ENCODE assay signal across 26 cellular contexts in the genomic region with DNA sequence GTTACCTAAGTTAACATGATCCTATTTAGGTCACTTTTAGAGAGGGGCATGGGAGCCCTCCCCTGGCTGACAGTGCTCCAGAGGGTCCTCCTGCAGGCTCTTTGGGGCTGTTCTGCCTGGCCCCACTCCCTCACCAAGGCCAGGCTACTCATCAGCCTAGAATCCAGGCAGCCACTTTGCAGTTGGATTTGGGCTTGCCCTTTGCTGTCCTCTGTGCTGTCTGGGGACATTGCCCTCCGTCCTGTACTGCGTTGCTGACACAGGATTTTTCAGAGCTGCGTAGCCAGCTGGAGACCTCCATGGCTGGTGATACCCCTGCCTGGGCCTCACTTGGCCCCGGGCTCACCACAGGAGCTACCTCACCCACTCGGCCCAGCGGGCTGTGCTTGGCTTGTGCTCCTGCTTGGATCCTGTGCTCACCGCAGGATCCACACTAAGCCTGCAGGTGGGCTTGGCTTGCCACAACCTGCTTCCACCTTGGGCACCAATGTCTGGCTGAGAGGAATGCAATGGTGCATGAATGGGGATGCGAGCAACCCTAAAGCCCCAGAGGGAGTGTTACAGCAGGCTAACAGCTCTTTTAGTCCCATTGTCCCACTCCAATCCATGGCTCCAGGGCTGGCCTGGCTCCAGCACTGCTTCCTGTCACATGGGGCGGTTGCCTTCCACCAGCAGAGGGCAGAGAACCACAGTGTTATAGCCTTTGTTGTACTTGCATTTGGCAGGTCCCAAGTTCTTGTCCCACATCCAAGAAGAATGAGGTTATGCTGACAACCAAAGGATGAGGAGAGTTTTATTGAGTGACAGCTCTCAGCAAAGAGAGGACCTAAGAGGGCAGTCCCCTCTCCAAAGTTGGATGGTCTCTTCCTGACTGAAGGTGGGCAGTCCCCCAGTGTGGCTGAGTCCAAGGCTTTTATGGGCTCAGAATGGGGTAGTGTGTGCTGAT. TPM values are rescaled to one million over a fixed set of nuclear protein-coding genes. Genes with fewer than 3 reads are reported as not detected.
A peak's percentile ranks its signal among the peaks of the same experiment; 100 is the strongest.
DNase-seq lines count a peak whose midpoint lies in the region; TF ChIP-seq lines count a peak whose summit lies in the region.
"Had no signal": no experiment of that assay in that cellular context is flagged by ENCODE, and none has a peak within 500 bp of the region (broad histone marks: within the 10 kb centered on the region; RNA-seq: fewer than 3 reads in every experiment).

No MANE protein-coding gene starts in this region.

- no peak overlapping the region for H3K27ac Mint-ChIP-seq in glutamatergic neuron (ENCODE audit: unreplicated experiment)
- H3K27ac Mint-ChIP-seq: activated CD4-positive, alpha-beta memory T cell treated with anti-CD3 and anti-CD28 coated beads, Interleukin-2, amount 10 ng/mL, durations not matched to agents 7 days and 5 days; T-helper 17 cell had no signal

- peaks cover 4% of the 10 kb centered on the region for H3K9me3 Mint-ChIP-seq in glutamatergic neuron (ENCODE audit: unreplicated experiment)

- peak overlapping the region; percentile 44 for H3K27ac ChIP-seq in temporal lobe (ENCODE audit: low read depth, low read length)
- H3K27ac ChIP-seq: C4-2B, PC-9, SJCRH30, stomach, WERI-Rb-1 had no signal

- peak; percentile 8 for DNase-seq in NK-92 treated with Interleukin-12 subunit alpha and Interleukin-12 subunit beta, amount 100 ng/mL, for 24 hours (lab: John Stamatoyannopoulos, UW)
- DNase-seq in NK-92 (lab: John Stamatoyannopoulos, UW; ENCODE audit: unreplicated experiment): no peak
- peak; percentile 30 for DNase-seq in OCI-M1 (lab: John Stamatoyannopoulos, UW)
- peak; percentile 8 for DNase-seq in fibroblast of mammary gland (ENCODE audit: low read depth)
- no peak for DNase-seq in glutamatergic neuron
- DNase-seq in HuH-7 (ENCODE audit: low spot score): no peak
- DNase-seq in D341Med (ENCODE audit: low spot score): no peak
- DNase-seq: activated CD4-positive, alpha-beta memory T cell treated with anti-CD3 and anti-CD28 coated beads, Interleukin-2, amount 10 ng/mL, durations not matched to agents 7 days and 5 days; activated naive CD4-positive, alpha-beta T cell treated with anti-CD3 and anti-CD28 coated beads, Interleukin-2, amount 50 U/mL, for 16 hours; activated T-cell treated with anti-CD3 and anti-CD28 coated beads, Interleukin-2, amount 50 U/mL, for 4 hours; hypothalamus; midbrain; NCI-H146; NCI-H2171 treated with DMSO at 0.1 percent for 48 hours; NCI-H69; PC-9; SJCRH30; small intestine; stimulated activated CD4-positive, alpha-beta T cell treated with anti-CD3 and anti-CD28 coated beads, Interleukin-4, amount 100 ng/mL, for 24 hours; stomach; T-helper 17 cell; WERI-Rb-1 had no signal

- H3K27me3 Mint-ChIP-seq in glutamatergic neuron (ENCODE audit: unreplicated experiment): peaks cover 2% of the 10 kb centered on the region

- H3K4me1 Mint-ChIP-seq in glutamatergic neuron (ENCODE audit: low read depth, unreplicated experiment): no peaks in the 10 kb centered on the region
- H3K4me1 Mint-ChIP-seq: T-helper 17 cell had no signal

- no peak overlapping the region for H3K4me3 ChIP-seq in fibroblast of mammary gland (ENCODE audit: control insufficient read depth, low read depth, low read length)
- H3K4me3 ChIP-seq: PC-9, SJCRH30, stomach had no signal

- peaks cover 4% of the 10 kb centered on the region for H3K36me3 Mint-ChIP-seq in glutamatergic neuron (ENCODE audit: unreplicated experiment)

- TF ChIP-seq CTCF in fibroblast of mammary gland (conservative IDR thresholded peaks at IDR 0.05; ENCODE audit: control insufficient read depth, insufficient read depth, low read depth, low read length) (no peak), glutamatergic neuron (IDR thresholded peaks at IDR 0.05; ENCODE audit: partially characterized antibody, unreplicated experiment) (no peak)

- no peak overlapping the region for H3K4me3 Mint-ChIP-seq in glutamatergic neuron (ENCODE audit: unreplicated experiment)
- H3K4me3 Mint-ChIP-seq: activated CD4-positive, alpha-beta memory T cell treated with anti-CD3 and anti-CD28 coated beads, Interleukin-2, amount 10 ng/mL, durations not matched to agents 7 days and 5 days; activated T-cell treated with anti-CD3 and anti-CD28 coated beads, Interleukin-2, amount 50 U/mL, for 4 hours; T-helper 17 cell had no signal

RNA-seq across cellular contexts. Expression of gene CCL4, which starts 21.5 kb away (rescaled TPM):
- total RNA-seq in temporal lobe: 0.74 TPM
- not detected for total RNA-seq in glutamatergic neuron (ENCODE audit: unreplicated experiment)
- total RNA-seq: HT1080, PC-9, pulmonary artery endothelial cell, SJCRH30 had no signal

RNA-seq across cellular contexts. Expression of gene CCL3, which starts 35.2 kb away (rescaled TPM):
- 0.74 TPM for total RNA-seq in temporal lobe
- total RNA-seq in glutamatergic neuron (ENCODE audit: unreplicated experiment): not detected
- total RNA-seq: HT1080, PC-9, pulmonary artery endothelial cell, SJCRH30 had no signal

RNA-seq across cellular contexts. Expression of gene TBC1D3B, which starts 51.3 kb away (rescaled TPM):
- 2.0 TPM for total RNA-seq in temporal lobe
- total RNA-seq in glutamatergic neuron (ENCODE audit: unreplicated experiment): 37.3 TPM
- total RNA-seq: HT1080 had no signal

Comparison
In these comparisons a context has a peak if more than half of its experiments do, and no peak if none do; other contexts are left out.
1. DNase-seq: peak in NK-92 treated with Interleukin-12 subunit alpha and Interleukin-12 subunit beta, amount 100 ng/mL, for 24 hours (single experiment), OCI-M1 (single experiment) and fibroblast of mammary gland (single experiment); none in NK-92 (single experiment), glutamatergic neuron (single experiment), HuH-7 (single experiment) and D341Med (single experiment).
2. RNA of gene TBC1D3B, which starts 51.3 kb away (total RNA-seq): 37.3 TPM in glutamatergic neuron (single experiment); 2.0 TPM in temporal lobe (single experiment); every median in the first group is over 10 times any median in the second.